ENCODE assay signal across 8 cellular contexts in the genomic region with DNA sequence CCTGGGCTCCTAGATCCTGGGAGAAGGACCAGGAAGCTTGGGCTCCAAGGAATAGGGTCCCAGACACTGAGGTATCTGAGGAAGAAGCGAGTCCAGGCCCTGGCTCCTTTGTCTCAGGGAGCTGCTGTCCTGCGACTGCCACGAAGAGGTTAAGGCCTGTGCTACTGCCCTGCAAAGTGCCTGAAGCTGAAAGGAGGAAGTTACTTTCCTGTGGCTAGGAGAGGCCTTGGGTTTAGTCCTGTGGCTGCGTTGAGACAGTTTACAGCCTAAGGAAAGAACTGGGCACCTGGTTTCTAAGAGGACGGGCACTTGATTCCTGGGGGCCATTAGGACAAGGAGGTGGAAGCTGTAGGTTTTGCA. TPM values are rescaled to one million over a fixed set of nuclear protein-coding genes. Genes with fewer than 3 reads are reported as not detected.
DNase-seq lines count a peak whose midpoint lies in the region; ATAC-seq and TF ChIP-seq lines count a peak whose summit lies in the region.

No MANE protein-coding gene starts in this region.

- ATAC-seq in naive B cell (ENCODE audit: low read depth in 2 of 2) (no peak), GM21825 (IDR thresholded peaks at IDR 0.05; ENCODE audit: unreplicated experiment) (no peak), HG02759 (IDR thresholded peaks at IDR 0.05; ENCODE audit: unreplicated experiment) (no peak)

- H2AFZ ChIP-seq in Loucy (ENCODE audit: low read length): no peak overlapping the region

- peak overlapping the region; percentile 98 for H3K9ac ChIP-seq in Loucy (ENCODE audit: low read depth, low read length, poor library complexity, severe bottlenecking)

- peak overlapping the region; percentile 28 for H3K4me3 ChIP-seq in AG10803 (ENCODE audit: low read length)
- H3K4me3 ChIP-seq in Loucy (ENCODE audit: low read length, poor library complexity, severe bottlenecking): peak overlapping the region; percentile 84

- no peaks in the 10 kb centered on the region for H3K9me2 ChIP-seq in Loucy (replicated peaks; ENCODE audit: low read depth, low read length)

- H3K79me2 ChIP-seq in Loucy (ENCODE audit: insufficient read depth, low read length): peaks cover 80% of the 10 kb centered on the region

- H3K27me3 Mint-ChIP-seq in naive B cell: peaks cover 0 to 8% (median 0%) of the 10 kb centered on the region in 3 donors

- H3K27me3 ChIP-seq in Loucy (ENCODE audit: insufficient read depth, low read length, poor library complexity, severe bottlenecking): peaks cover 3% of the 10 kb centered on the region

- peak overlapping the region; percentile 95 to 100 (median 97) for H3K27ac Mint-ChIP-seq in naive B cell

- H3K9me3 ChIP-seq in Loucy (ENCODE audit: insufficient read depth, low read depth, low read length): no peaks in the 10 kb centered on the region

- H3K4me3 Mint-ChIP-seq in naive B cell: peak overlapping the region; percentile 71 to 93 (median 82)

- TF ChIP-seq CTCF in AG10803 (conservative IDR thresholded peaks at IDR 0.05; ENCODE audit: low read length): no peak
- no peak for TF ChIP-seq CTCF in Loucy (conservative IDR thresholded peaks at IDR 0.05; ENCODE audit: low read length)

- DNase-seq in AG10803 (ENCODE audit: low read depth): no peak
- peak; percentile 54 to 65 for DNase-seq in T47D (ENCODE audit: low read depth in 1 of 2, low spot score in 1 of 2)
- DNase-seq in naive B cell: peak; percentile 64
- DNase-seq in NK-92 treated with Interleukin-12 subunit alpha and Interleukin-12 subunit beta, amount 100 ng/mL, for 24 hours (lab: John Stamatoyannopoulos, UW): no peak
- no peak for DNase-seq in H4 (ENCODE audit: low spot score)

- H3K36me3 Mint-ChIP-seq in naive B cell: peaks cover 21 to 34% of the 10 kb centered on the region in 2 donors

- H3K9me3 Mint-ChIP-seq in naive B cell: peaks cover 0 to 6% (median 0%) of the 10 kb centered on the region in 7 donors

- no peaks in the 10 kb centered on the region for H3F3A ChIP-seq in Loucy (ENCODE audit: low read depth)

- peaks cover 51% of the 10 kb centered on the region for H3K4me1 ChIP-seq in Loucy (ENCODE audit: insufficient read depth, low read length, poor library complexity, severe bottlenecking)

- peaks cover 55 to 89% (median 76%) of the 10 kb centered on the region in 3 donors for H3K4me1 Mint-ChIP-seq in naive B cell

- peaks cover 19% of the 10 kb centered on the region; the same call in 1 of the 2 replicates for H3K36me3 ChIP-seq in Loucy (ENCODE audit: insufficient read depth, low read length)

- in situ Hi-C loops in T47D (cut with HindIII; ENCODE audit: low pct_unique_long_range_greater_than_20kb, low sequenced_read_pairs): no loop called here

- H4K20me1 ChIP-seq in Loucy (ENCODE audit: insufficient read depth, low read length, poor library complexity, severe bottlenecking): peaks cover 66% of the 10 kb centered on the region

- peak overlapping the region; percentile 90 for H3K4me2 ChIP-seq in Loucy (ENCODE audit: low read depth, low read length, poor library complexity, severe bottlenecking)

RNA-seq across cellular contexts. Expression of a gene that starts 2.8 kb away (rescaled TPM):
- polyA plus RNA-seq in naive B cell (ENCODE audit: low read depth in 6 of 6): 10 to 100 TPM; 13.8 to 56.4 (median 34.9) TPM
- total RNA-seq in H4 (2014; rRNA removed; shearing (Covaris generic)): 4.8 and 17.3 TPM in 2 replicates

RNA-seq across cellular contexts. Expression of a gene that starts 11.5 kb away (rescaled TPM):
- under 1 TPM in 2 of 6 donors, not detected in 4; 0.31 to 0.35 TPM for polyA plus RNA-seq in naive B cell (ENCODE audit: low read depth in 6 of 6)
- total RNA-seq in H4 (2014; rRNA removed; shearing (Covaris generic)): not detected in 2 replicates

RNA-seq across cellular contexts. Expression of a gene that starts 38.6 kb away (rescaled TPM):
- polyA plus RNA-seq in naive B cell (ENCODE audit: low read depth in 6 of 6): not detected
- total RNA-seq in H4 (2014; rRNA removed; shearing (Covaris generic)): not detected in 2 replicates

RNA-seq across cellular contexts. Expression of a gene that starts 46.4 kb away (rescaled TPM):
- polyA plus RNA-seq in naive B cell (ENCODE audit: low read depth in 6 of 6): under 1 TPM in 5 of 6 donors, not detected in 1; 0.06 to 0.13 (median 0.11) TPM
- 0.31 and 0.37 TPM in 2 replicates for total RNA-seq in H4 (2014; rRNA removed; shearing (Covaris generic))

Comparison
In these comparisons a context has a peak if more than half of its experiments do, and no peak if none do; other contexts are left out.
1. DNase-seq: peak in T47D (2 of 2) and naive B cell (single experiment); none in AG10803 (single experiment), NK-92 treated with Interleukin-12 subunit alpha and Interleukin-12 subunit beta, amount 100 ng/mL, for 24 hours (single experiment) and H4 (single experiment).